8 cellular contexts compared by ENCODE assay signal in genomic region chr17:28598799-28599310, GRCh38. TPM values are rescaled to one million over a fixed set of nuclear protein-coding genes. Genes with fewer than 3 reads are reported as not detected.
DNase-seq lines count a peak whose midpoint lies in the region; ATAC-seq and TF ChIP-seq lines count a peak whose summit lies in the region.

SPAG5 (minus strand) TSS chr17:28599025; CDS start chr17:28598946, 79 bp downstream.

- 1% methylated on average over 25 of the region's 44 CpGs; no CpG with 5 or more reads in 1 of the 2 experiments for WGBS in IMR-90 (ENCODE audit: extremely low coverage in 2 of 2, insufficient read length in 1 of 2), 2 experiments

- H3K23ac ChIP-seq in IMR-90 (ENCODE audit: low read depth, low read length): peak within 1 kb of the TSS; percentile 90

- H3K27ac ChIP-seq in IMR-90 (ENCODE audit: insufficient read depth, low read length) (peak within 1 kb of the TSS; percentile 71), OCI-LY7 (ENCODE audit: low read depth, low read length, poor library complexity, severe bottlenecking) (peak within 1 kb of the TSS; percentile 73)

- no peaks in the 10 kb centered on the region for H3K9me1 ChIP-seq in IMR-90 (ENCODE audit: insufficient read depth, low read length)

- H2BK5ac ChIP-seq in IMR-90 (ENCODE audit: low read depth, low read length, poor library complexity, severe bottlenecking): peak within 1 kb of the TSS; percentile 73

- H4K20me1 ChIP-seq in IMR-90 (ENCODE audit: insufficient read depth, low read length): peaks cover 3% of the 10 kb centered on the region; the same call in 1 of the 2 replicates
- no peaks in the 10 kb centered on the region for H4K20me1 ChIP-seq in OCI-LY7 (ENCODE audit: insufficient read depth, low read length)

- no peak for TF ChIP-seq CTCF in IMR-90 (conservative IDR thresholded peaks at IDR 0.05; ENCODE audit: low read depth, low read length)
- TF ChIP-seq CTCF in OCI-LY7 (conservative IDR thresholded peaks at IDR 0.05; ENCODE audit: low read length): no peak

- in situ Hi-C loops in IMR-90 (cut with MboI; ENCODE audit: low sequenced_read_pairs): no loop called here

- peak within 1 kb of the TSS; percentile 63; the same call in 1 of the 2 replicates for H2BK120ac ChIP-seq in IMR-90 (ENCODE audit: low read depth, low read length)

- BruUV-seq in IMR-90 (replicated peaks; lab: Mats Ljungman, UMichigan): no TSS peak
- BruUV-seq in OCI-LY7 (replicated peaks; lab: Mats Ljungman, UMichigan): no TSS peak

- intact Hi-C loops in IMR-90 (cut with micrococcal nuclease): no loop called here
- intact Hi-C loops in OCI-LY7 (cut with micrococcal nuclease; ENCODE audit: unreplicated experiment): loop anchor here (2.0 kb wide), 1 partner anchor 28 kb away; the partner anchor contains the start of gene PIGS

- POLR2A ChIA-PET in IMR-90 (lab: Charles Lee; ENCODE audit: unreplicated experiment) (no interaction called here), OCI-LY7 (lab: Charles Lee) (interaction anchor here (0.9 to 1.9 kb wide), 5 partner anchors 12 to 27 kb away, joined by 3 to 12 read pairs (median 7); partner anchors contain the start of genes ALDOC and PIGS)

- H2BK15ac ChIP-seq in IMR-90 (ENCODE audit: low read depth, low read length): peak within 1 kb of the TSS; percentile 75; the same call in 1 of the 3 replicates

- no peak for TF ChIP-seq RAD21 in IMR-90 (IDR thresholded peaks at IDR 0.05; ENCODE audit: low read length)

- H3K18ac ChIP-seq in IMR-90 (ENCODE audit: low read depth, low read length): peak within 1 kb of the TSS; percentile 17; the same call in 1 of the 2 replicates

- H2AK9ac ChIP-seq in IMR-90 (replicated peaks; ENCODE audit: low read depth, low read length, poor library complexity): peak within 1 kb of the TSS; percentile 84

- H4K91ac ChIP-seq in IMR-90 (ENCODE audit: insufficient read depth, low read depth, low read length): peak within 1 kb of the TSS; percentile 59

- H3K36me3 ChIP-seq in IMR-90 (ENCODE audit: control insufficient read depth, insufficient read depth, low read length): no peaks in the 10 kb centered on the region
- peaks cover 43% of the 10 kb centered on the region for H3K36me3 ChIP-seq in OCI-LY7 (ENCODE audit: insufficient read depth, low read length)

- H3K27me3 ChIP-seq in IMR-90 (ENCODE audit: control insufficient read depth, insufficient read depth, low read length): no peaks in the 10 kb centered on the region

- no peaks in the 10 kb centered on the region for H3K9me3 ChIP-seq in IMR-90 (ENCODE audit: control insufficient read depth, insufficient read depth, low read length)
- no peaks in the 10 kb centered on the region for H3K9me3 ChIP-seq in OCI-LY7 (ENCODE audit: low read length)

- CTCF ChIA-PET in IMR-90 (lab: Yijun Ruan, JAX) (no interaction called here), OCI-LY7 (lab: Charles Lee; ENCODE audit: unreplicated experiment) (interaction anchor here (0.7 to 1.0 kb wide), 2 partner anchors 22 to 51 kb away, joined by 3 read pairs; partner anchors contain the start of gene ALDOC)

- ATAC-seq in GM21528 (IDR thresholded peaks at IDR 0.05; ENCODE audit: low FRiP score, unreplicated experiment): peak; percentile 76
- peak; percentile 96 for ATAC-seq in IMR-90 (ENCODE audit: low read depth)

- dilution Hi-C loops in IMR-90 (cut with HindIII; ENCODE audit: low sequenced_read_pairs, unreplicated experiment): no loop called here

- H3K4me1 ChIP-seq in IMR-90 (ENCODE audit: control insufficient read depth, insufficient read depth, low read length) (peaks cover 2% of the 10 kb centered on the region), OCI-LY7 (ENCODE audit: insufficient read depth, low read length, poor library complexity, severe bottlenecking) (peaks cover 23% of the 10 kb centered on the region)

- no peak within 1 kb of the TSS for H4K5ac ChIP-seq in IMR-90 (ENCODE audit: low read depth, low read length)

- H3K9ac ChIP-seq in IMR-90 (ENCODE audit: low read depth, low read length): peak within 1 kb of the TSS; percentile 76

- H2BK20ac ChIP-seq in IMR-90 (ENCODE audit: low read depth, low read length): no peak within 1 kb of the TSS; the same call in 1 of the 2 replicates

- peaks cover 35% of the 10 kb centered on the region for H3K79me2 ChIP-seq in OCI-LY7 (ENCODE audit: insufficient read depth, low read depth, low read length)

- no peaks in the 10 kb centered on the region for H3K9me2 ChIP-seq in OCI-LY7 (ENCODE audit: insufficient read depth, low read length)

- H3K14ac ChIP-seq in IMR-90 (replicated peaks; ENCODE audit: low read depth, low read length): peak within 1 kb of the TSS; percentile 91

- H3K4me3 ChIP-seq in IMR-90 (ENCODE audit: insufficient read depth, low read depth, low read length) (peak within 1 kb of the TSS; percentile 72), OCI-LY7 (ENCODE audit: low read depth, low read length, poor library complexity, severe bottlenecking) (peak within 1 kb of the TSS; percentile 82)

- H3K4ac ChIP-seq in IMR-90 (ENCODE audit: low read depth, low read length): peak within 1 kb of the TSS; percentile 92

- H2AK5ac ChIP-seq in IMR-90 (ENCODE audit: low read depth, low read length): peak within 1 kb of the TSS; percentile 68; the same call in 1 of the 2 replicates

- H3K79me1 ChIP-seq in IMR-90 (ENCODE audit: low read depth in 1 of 2, low read length in 2 of 2): peaks cover 9 to 25% of the 10 kb centered on the region in 2 experiments; a peak in 2 of 4 replicates

- H3K56ac ChIP-seq in IMR-90 (ENCODE audit: extremely low read depth, insufficient read depth, low read length): peak within 1 kb of the TSS; percentile 82

- H2AFZ ChIP-seq in IMR-90 (replicated peaks; ENCODE audit: low read length, poor library complexity) (peak within 1 kb of the TSS; percentile 94), OCI-LY7 (ENCODE audit: low read length) (peak within 1 kb of the TSS; percentile 66)

- H4K8ac ChIP-seq in IMR-90 (ENCODE audit: low read depth in 2 of 2, low read length in 2 of 2): peak within 1 kb of the TSS; percentile 48 to 80

- DNase-seq in DMS 273 (lab: John Stamatoyannopoulos, UW; ENCODE audit: unreplicated experiment): peak; percentile 98
- peak; percentile 88 for DNase-seq in IMR-90
- peak; percentile 96 for DNase-seq in OCI-LY7 (ENCODE audit: low spot score)
- peak; percentile 90 for DNase-seq in activated T-cell treated with anti-CD3 and anti-CD28 coated beads for 24 hours (ENCODE audit: low read depth)
- DNase-seq in epidermal melanocyte (ENCODE audit: insufficient read length, low spot score): peak; percentile 97
- peak; percentile 78 for DNase-seq in middle frontal gyrus (ENCODE audit: extremely low spot score, low spot score)
- DNase-seq in stimulated activated CD8-positive, alpha-beta memory T cell treated with anti-CD3 and anti-CD28 coated beads, Interleukin-2, amount 100 ng/mL, for 1 hour (ENCODE audit: low read depth in 2 of 2): peak; percentile 89 to 93

- H3K4me2 ChIP-seq in IMR-90 (ENCODE audit: low read depth, low read length) (peak within 1 kb of the TSS; percentile 92), OCI-LY7 (ENCODE audit: low read length) (peak within 1 kb of the TSS; percentile 93)

- TF ChIP-seq POLR2A in IMR-90 (IDR thresholded peaks at IDR 0.05; ENCODE audit: low read depth, low read length): peak; percentile 95

TF ChIP-seq in IMR-90, 13 proteins besides CTCF, POLR2A, EP300 and RAD21:
- no peak for TF ChIP-seq FOS (IDR thresholded peaks at IDR 0.05; ENCODE audit: low read depth, low read length)
- peak; percentile 27; the same call in 1 of the 2 replicates for TF ChIP-seq USF2 (IDR thresholded peaks at IDR 0.05; ENCODE audit: low read depth, low read length)
- peak; percentile 54; the same call in 1 of the 2 replicates for TF ChIP-seq MAZ (IDR thresholded peaks at IDR 0.05; ENCODE audit: borderline replicate concordance, low read depth, low read length)
- TF ChIP-seq RFX5 (IDR thresholded peaks at IDR 0.05; ENCODE audit: low read depth, low read length): no peak; the same call in 1 of the 2 replicates
- peak; percentile 64; the same call in 1 of the 2 replicates for TF ChIP-seq MXI1 (IDR thresholded peaks at IDR 0.05; ENCODE audit: borderline replicate concordance, low read depth, low read length)
- peak; percentile 40; the same call in 1 of the 2 replicates for TF ChIP-seq MAFK (IDR thresholded peaks at IDR 0.05; ENCODE audit: low read depth, low read length)

RNA-seq across cellular contexts. Expression of gene SPAG5, which starts in this region (rescaled TPM):
- total RNA-seq in IMR-90 (2012; rRNA removed) (55.5 and 60.8 TPM in 2 replicates), OCI-LY7 (2022) (152 and 156 TPM in 2 replicates)
- 40.3 and 47.3 TPM in 2 replicates for polyA plus RNA-seq in IMR-90 (2012; rRNA removed)
- polyA plus RNA-seq in IMR-90 (2012; cell fraction: cytosol; rRNA removed): 11.7 and 27.3 TPM in 2 replicates
- polyA plus RNA-seq in IMR-90 (2012; cell fraction: nucleus; rRNA removed; ENCODE audit: low replicate concordance): 39.8 and 75.8 TPM in 2 replicates
- total RNA-seq in OCI-LY7 (2014; rRNA removed; shearing (Covaris generic)): 161 and 163 TPM in 2 replicates

Comparison
In these comparisons a context has a peak if more than half of its experiments do, and no peak if none do; other contexts are left out.
1. Peak in every context shown above with its lines: DNase-seq, ATAC-seq, H3K4me3 ChIP-seq and H3K27ac ChIP-seq.